23 cellular contexts compared by ENCODE assay signal in the genomic region with DNA sequence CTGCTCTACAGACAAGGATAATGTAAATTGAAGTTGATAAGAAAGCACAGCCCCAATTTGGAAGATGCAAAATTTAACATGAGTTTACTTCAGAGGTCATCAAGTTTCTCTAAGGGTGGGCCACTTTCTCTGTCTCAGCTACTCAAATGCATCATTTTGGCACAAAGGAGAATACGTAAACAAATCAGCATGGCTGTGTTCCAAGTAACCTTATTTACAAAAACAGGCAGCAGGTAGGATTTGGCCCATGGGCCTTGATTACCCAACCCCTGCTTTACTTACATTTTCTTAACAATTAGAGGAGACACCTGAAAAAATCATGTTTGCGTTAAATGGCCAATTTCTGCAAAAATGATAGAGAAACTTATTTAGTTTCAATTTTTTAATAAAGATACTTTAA.
A peak's percentile ranks its signal among the peaks of the same experiment; 100 is the strongest.
DNase-seq lines count a peak whose midpoint lies in the region; ATAC-seq and TF ChIP-seq lines count a peak whose summit lies in the region.
"Had no signal": no experiment of that assay in that cellular context is flagged by ENCODE, and none has a peak within 500 bp of the region (broad histone marks: within the 10 kb centered on the region; RNA-seq: fewer than 3 reads in every experiment).

No MANE protein-coding gene starts in this region.

- H3K27me3 Mint-ChIP-seq in GM23338 (ENCODE audit: insufficient read depth, low read depth, poor library complexity) (no peaks in the 10 kb centered on the region), WTC11 (ENCODE audit: low read depth) (no peaks in the 10 kb centered on the region), neural progenitor cell (ENCODE audit: insufficient read depth, low read depth) (no peaks in the 10 kb centered on the region)
- H3K27me3 Mint-ChIP-seq: B cell, T-helper 17 cell had no signal

- H3K9ac ChIP-seq in neural progenitor cell = no peak overlapping the region

- peak; percentile 61 for ATAC-seq in GM23338
- ATAC-seq in WTC11 = peak; percentile 56
- ATAC-seq: A549, K562, T-helper 17 cell had no signal

- H3K4me1 Mint-ChIP-seq in GM23338 = peaks cover 14% of the 10 kb centered on the region
- H3K4me1 Mint-ChIP-seq in WTC11 = peaks cover 10% of the 10 kb centered on the region
- peaks cover 9% of the 10 kb centered on the region for H3K4me1 Mint-ChIP-seq in neural progenitor cell
- H3K4me1 Mint-ChIP-seq: B cell, CD14-positive monocyte had no signal

- POLR2A ChIA-PET in WTC11 (lab: Charles Lee) = no interaction called here

- H3K79me2 ChIP-seq in GM23338 (replicated peaks; ENCODE audit: insufficient read depth) = no peaks in the 10 kb centered on the region
- no peaks in the 10 kb centered on the region for H3K79me2 ChIP-seq in neural progenitor cell (ENCODE audit: low read depth)

- H3F3A ChIP-seq in GM23338 (replicated peaks; ENCODE audit: low read depth) = no peaks in the 10 kb centered on the region
- H3F3A ChIP-seq in neural progenitor cell (ENCODE audit: low read depth) = peaks cover 12% of the 10 kb centered on the region

- H3K36me3 Mint-ChIP-seq in GM23338 (ENCODE audit: low read depth) (no peaks in the 10 kb centered on the region), WTC11 (no peaks in the 10 kb centered on the region), neural progenitor cell (no peaks in the 10 kb centered on the region)

- H3K27ac ChIP-seq in GM23338 (ENCODE audit: low read depth) = no peak overlapping the region
- peak overlapping the region; percentile 81 for H3K27ac ChIP-seq in neural progenitor cell
- H3K27ac ChIP-seq: A549, PC-9 had no signal

- no peak overlapping the region for H3K4me3 Mint-ChIP-seq in GM23338
- no peak overlapping the region for H3K4me3 Mint-ChIP-seq in WTC11
- no peak overlapping the region for H3K4me3 Mint-ChIP-seq in neural progenitor cell
- H3K4me3 Mint-ChIP-seq: B cell, CD14-positive monocyte, T-helper 17 cell had no signal

- H3K27me3 ChIP-seq in GM23338 (ENCODE audit: insufficient read depth) = no peaks in the 10 kb centered on the region
- no peaks in the 10 kb centered on the region for H3K27me3 ChIP-seq in neural progenitor cell
- H3K27me3 ChIP-seq: MG63 had no signal

- no peak overlapping the region for H2AFZ ChIP-seq in GM23338
- H2AFZ ChIP-seq in neural progenitor cell (replicated peaks) = no peak overlapping the region
- H2AFZ ChIP-seq: PC-9 had no signal

- no peak overlapping the region for H3K27ac Mint-ChIP-seq in GM23338
- 0 out of 2 replicates have a peak overlapping the region, but pooled peaks have one; percentile 27 for H3K27ac Mint-ChIP-seq in WTC11
- no peak overlapping the region for H3K27ac Mint-ChIP-seq in neural progenitor cell
- H3K27ac Mint-ChIP-seq: B cell, CD14-positive monocyte, T-helper 17 cell had no signal

- H3K4me3 ChIP-seq in GM23338 (no peak overlapping the region), neural progenitor cell (no peak overlapping the region)
- H3K4me3 ChIP-seq: A549, K562, MG63, PC-9 had no signal

- no peaks in the 10 kb centered on the region for H3K9me2 ChIP-seq in GM23338 (ENCODE audit: insufficient read depth)

- peaks cover 13% of the 10 kb centered on the region for H3K4me1 ChIP-seq in GM23338 (ENCODE audit: insufficient read depth)
- peaks cover 15% of the 10 kb centered on the region for H3K4me1 ChIP-seq in neural progenitor cell
- H3K4me1 ChIP-seq: A549 had no signal

- DNase-seq in NCI-H345 (lab: John Stamatoyannopoulos, UW) (peak; percentile 26), NCI-H345 treated with DMSO at 0.1 percent for 48 hours (lab: John Stamatoyannopoulos, UW; ENCODE audit: unreplicated experiment) (no peak), GM23338 (ENCODE audit: low spot score) (peak; percentile 11), WTC11 (ENCODE audit: low spot score) (no peak), neural progenitor cell (ENCODE audit: low spot score) (peak; percentile 2), middle frontal gyrus (ENCODE audit: extremely low spot score, low spot score) (no peak)
- DNase-seq in activated effector memory CD4-positive, alpha-beta T cell treated with anti-CD3 and anti-CD28 coated beads, Interleukin-2, amount 50 U/mL, for 16 hours = no peak
- DNase-seq: DMS53, GF-D8, MG63, NCI-H1694, NCI-H2107, NCI-H226, NCI-H524 treated with DMSO at 0.1 percent for 48 hours, PC-9, RPMI8226, SHP77, SW 1271, T-helper 17 cell had no signal

- CTCF ChIA-PET in WTC11 (lab: Charles Lee) = no interaction called here

- H3K36me3 ChIP-seq in GM23338 (ENCODE audit: insufficient read depth) (no peaks in the 10 kb centered on the region), neural progenitor cell (no peaks in the 10 kb centered on the region)
- H3K36me3 ChIP-seq: MG63 had no signal

- TF ChIP-seq CTCF in GM23338 (conservative IDR thresholded peaks at IDR 0.05; ENCODE audit: low read depth in 2 of 2) (no peak), WTC11 (IDR thresholded peaks at IDR 0.05) (no peak), neural progenitor cell (IDR thresholded peaks at IDR 0.05) (no peak)

- H3K9me3 Mint-ChIP-seq in GM23338 (no peaks in the 10 kb centered on the region), WTC11 (no peaks in the 10 kb centered on the region), neural progenitor cell (no peaks in the 10 kb centered on the region)

- no peaks in the 10 kb centered on the region for H3K9me3 ChIP-seq in neural progenitor cell (ENCODE audit: low read depth)
- H3K9me3 ChIP-seq: A549, MG63 had no signal

- H4K20me1 ChIP-seq in GM23338 (replicated peaks; ENCODE audit: insufficient read depth) (no peaks in the 10 kb centered on the region), neural progenitor cell (ENCODE audit: low read depth) (no peaks in the 10 kb centered on the region)

- H3K4me2 ChIP-seq in GM23338 (peak overlapping the region; percentile 10; the same call in 1 of the 2 replicates), neural progenitor cell (peak overlapping the region; percentile 20)
- H3K4me2 ChIP-seq: A549, PC-9 had no signal

TF ChIP-seq in GM23338, 12 proteins besides CTCF, POLR2A, EP300 and RAD21:
- TF ChIP-seq REST (IDR thresholded peaks at IDR 0.05; ENCODE audit: unreplicated experiment) (no peak), NANOG (IDR thresholded peaks at IDR 0.05; ENCODE audit: borderline replicate concordance) (0 out of 2 replicates have a peak, but pooled peaks have one; percentile 11)

TF ChIP-seq in WTC11, 78 proteins besides CTCF, POLR2A, EP300 and RAD21:
- TF ChIP-seq FOXP1 (CRISPR knock-in tag; IDR thresholded peaks at IDR 0.05; ENCODE audit: borderline replicate concordance) (no peak), ATF2 (CRISPR knock-in tag; IDR thresholded peaks at IDR 0.05; ENCODE audit: borderline replicate concordance, low read depth) (no peak), FOXK1 (CRISPR knock-in tag; IDR thresholded peaks at IDR 0.05) (0 out of 2 replicates have a peak, but pooled peaks have one; percentile 42)
- TF ChIP-seq, protein P1, sequence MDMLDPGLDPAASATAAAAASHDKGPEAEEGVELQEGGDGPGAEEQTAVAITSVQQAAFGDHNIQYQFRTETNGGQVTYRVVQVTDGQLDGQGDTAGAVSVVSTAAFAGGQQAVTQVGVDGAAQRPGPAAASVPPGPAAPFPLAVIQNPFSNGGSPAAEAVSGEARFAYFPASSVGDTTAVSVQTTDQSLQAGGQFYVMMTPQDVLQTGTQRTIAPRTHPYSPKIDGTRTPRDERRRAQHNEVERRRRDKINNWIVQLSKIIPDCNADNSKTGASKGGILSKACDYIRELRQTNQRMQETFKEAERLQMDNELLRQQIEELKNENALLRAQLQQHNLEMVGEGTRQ (CRISPR knock-in tag; IDR thresholded peaks at IDR 0.05) = no peak
- TF ChIP-seq, protein P2, sequence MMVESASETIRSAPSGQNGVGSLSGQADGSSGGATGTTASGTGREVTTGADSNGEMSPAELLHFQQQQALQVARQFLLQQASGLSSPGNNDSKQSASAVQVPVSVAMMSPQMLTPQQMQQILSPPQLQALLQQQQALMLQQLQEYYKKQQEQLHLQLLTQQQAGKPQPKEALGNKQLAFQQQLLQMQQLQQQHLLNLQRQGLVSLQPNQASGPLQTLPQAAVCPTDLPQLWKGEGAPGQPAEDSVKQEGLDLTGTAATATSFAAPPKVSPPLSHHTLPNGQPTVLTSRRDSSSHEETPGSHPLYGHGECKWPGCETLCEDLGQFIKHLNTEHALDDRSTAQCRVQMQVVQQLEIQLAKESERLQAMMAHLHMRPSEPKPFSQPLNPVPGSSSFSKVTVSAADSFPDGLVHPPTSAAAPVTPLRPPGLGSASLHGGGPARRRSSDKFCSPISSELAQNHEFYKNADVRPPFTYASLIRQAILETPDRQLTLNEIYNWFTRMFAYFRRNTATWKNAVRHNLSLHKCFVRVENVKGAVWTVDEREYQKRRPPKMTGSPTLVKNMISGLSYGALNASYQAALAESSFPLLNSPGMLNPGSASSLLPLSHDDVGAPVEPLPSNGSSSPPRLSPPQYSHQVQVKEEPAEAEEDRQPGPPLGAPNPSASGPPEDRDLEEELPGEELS (CRISPR knock-in tag; IDR thresholded peaks at IDR 0.05) = peak; percentile 45; the same call in 1 of the 2 replicates
TF ChIP-seq in WTC11: peak in this region for 2.

Comparison
In these comparisons a context has a peak if more than half of its experiments do, and no peak if none do; other contexts are left out.
1. DNase-seq: peak in NCI-H345 (single experiment), GM23338 (single experiment) and neural progenitor cell (single experiment); none in NCI-H345 treated with DMSO at 0.1 percent for 48 hours (single experiment), WTC11 (single experiment), middle frontal gyrus (single experiment) and activated effector memory CD4-positive, alpha-beta T cell treated with anti-CD3 and anti-CD28 coated beads, Interleukin-2, amount 50 U/mL, for 16 hours (single experiment).